ENCODE assay signal across 9 cellular contexts in the genomic region with DNA sequence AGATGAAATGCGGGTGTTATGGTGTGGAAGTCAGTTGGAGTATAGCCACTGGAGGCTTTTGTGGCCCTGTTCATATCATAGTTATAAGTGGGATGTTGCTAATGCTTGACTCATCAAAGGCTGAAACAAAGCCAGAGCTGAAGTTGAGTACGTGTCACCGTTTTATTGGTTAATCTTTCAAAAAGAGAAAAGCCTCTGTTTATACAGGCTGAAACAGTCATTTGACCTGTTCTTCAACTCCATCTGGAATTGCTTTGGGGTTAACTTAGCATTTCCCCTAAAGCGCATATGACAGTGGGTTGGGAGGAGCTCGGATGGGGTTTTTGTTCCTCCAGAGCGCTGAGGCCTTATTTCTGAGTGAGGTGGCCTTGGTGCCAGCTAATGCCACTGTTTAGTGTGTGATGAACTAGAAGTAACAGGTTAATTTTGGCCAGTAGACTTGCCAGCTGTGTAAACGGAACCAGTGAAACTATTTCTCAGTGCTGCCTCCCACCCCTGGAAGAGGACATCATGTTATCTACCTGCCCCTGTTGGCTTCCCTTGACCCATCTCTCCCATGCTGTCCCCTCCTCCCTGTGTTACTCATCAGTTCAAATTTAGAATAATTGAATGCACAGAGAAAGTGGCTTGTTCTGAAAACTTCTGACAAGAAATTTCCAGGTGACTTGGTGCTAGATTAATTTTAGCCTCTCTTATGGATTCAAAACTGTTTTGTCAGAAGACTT.
DNase-seq lines count a peak whose midpoint lies in the region; ATAC-seq and TF ChIP-seq lines count a peak whose summit lies in the region.
"Had no signal": no experiment of that assay in that cellular context is flagged by ENCODE, and none has a peak within 500 bp of the region (broad histone marks: within the 10 kb centered on the region; RNA-seq: fewer than 3 reads in every experiment).

No MANE protein-coding gene starts in this region.

- peak; percentile 92 for DNase-seq in AG09319 (ENCODE audit: extremely low read depth, low read depth)
- peak; percentile 89 for DNase-seq in HPDE6-E6E7 (ENCODE audit: extremely low spot score)
- DNase-seq in amniotic stem cell (lab: John Stamatoyannopoulos, UW) = peak; percentile 90
- peak; percentile 98 for DNase-seq in kidney glomerular epithelial cell (lab: John Stamatoyannopoulos, UW)
- no peak for DNase-seq in GM13977 (ENCODE audit: low spot score)
- no peak for DNase-seq in NCI-H2171 treated with DMSO at 0.1 percent for 48 hours (lab: John Stamatoyannopoulos, UW)
- DNase-seq: GOT3 had no signal

- ATAC-seq in HG03469 (IDR thresholded peaks at IDR 0.05; ENCODE audit: unreplicated experiment) (no peak), HG03159 (IDR thresholded peaks at IDR 0.05; ENCODE audit: unreplicated experiment) (no peak)

- TF ChIP-seq CTCF in AG09319 (IDR thresholded peaks at IDR 0.05; ENCODE audit: low read depth, low read length) = no peak
- no peak for TF ChIP-seq CTCF in GM13977 (IDR thresholded peaks at IDR 0.05; ENCODE audit: extremely low read depth, insufficient read depth, missing control alignments)

- in situ Hi-C loops in GM13977 (cut with MboI; ENCODE audit: low pct_unique_long_range_greater_than_20kb, low sequenced_read_pairs, unreplicated experiment) = no loop called here

Comparison
In these comparisons a context has a peak if more than half of its experiments do, and no peak if none do; other contexts are left out.
1. DNase-seq: peak in AG09319 (single experiment), HPDE6-E6E7 (single experiment), amniotic stem cell (single experiment) and kidney glomerular epithelial cell (single experiment); none in GM13977 (single experiment) and NCI-H2171 treated with DMSO at 0.1 percent for 48 hours (single experiment).